In genomic region chr16:67939507-67940435, GRCh38 we compare ENCODE assay signal across 12 cellular contexts. TPM values are rescaled to one million over a fixed set of nuclear protein-coding genes. Genes with fewer than 3 reads are reported as not detected.
DNase-seq lines count a peak whose midpoint lies in the region; ATAC-seq, FAIRE-seq and TF ChIP-seq lines count a peak whose summit lies in the region.
"Had no signal": no experiment of that assay in that cellular context is flagged by ENCODE, and none has a peak within 500 bp of the region (broad histone marks: within the 10 kb centered on the region; RNA-seq: fewer than 3 reads in every experiment).

No MANE protein-coding gene starts in this region.

- DNase-seq in COLO668 (lab: John Stamatoyannopoulos, UW; ENCODE audit: unreplicated experiment) (peak; percentile 49), GM12878 (ENCODE audit: low read depth, low spot score) (no peak), kidney glomerular epithelial cell (lab: John Stamatoyannopoulos, UW) (no peak), NCI-H2107 treated with DMSO at 0.1 percent for 48 hours (lab: John Stamatoyannopoulos, UW; ENCODE audit: unreplicated experiment) (no peak)
- DNase-seq in T-helper 2 cell treated with Interferon-gamma antibody and Interleukin-4, amounts not matched to agents 5 μg/mL and 100 μg/mL, for 36 hours (ENCODE audit: low spot score) = no peak
- peak; percentile 57 for DNase-seq in stimulated activated CD4-positive, alpha-beta T cell treated with anti-CD3 and anti-CD28 coated beads, Interleukin-1b, Interleukin-23, amount 100 ng/mL, for 48 hours
- DNase-seq: DMS79, esophagus squamous epithelium, lower lobe of right lung, NCI-H1048 had no signal

- H3K4me3 ChIP-seq in GM12878 = no peak overlapping the region
- H3K4me3 ChIP-seq: esophagus squamous epithelium, lower lobe of right lung had no signal

- no peak overlapping the region for H3K4me3 Mint-ChIP-seq in T-helper 2 cell treated with Interferon-gamma antibody and Interleukin-4, amounts not matched to agents 5 μg/mL and 100 μg/mL, for 36 hours

- no peak for TF ChIP-seq CTCF in GM12878 (IDR thresholded peaks at IDR 0.05 in 2 of 3, conservative IDR thresholded peaks at IDR 0.05 in 1 of 3; ENCODE audit: control insufficient read depth in 2 of 3, extremely low read depth in 1 of 3, insufficient read depth in 1 of 3, low read depth in 3 of 3, low read length in 3 of 3)

- no peak overlapping the region for H3K4me2 ChIP-seq in GM12878 (ENCODE audit: control insufficient read depth, insufficient read depth)

- BruUV-seq in GM12878 (replicated peaks; lab: Mats Ljungman, UMichigan) = no TSS peak

- peaks cover 12% of the 10 kb centered on the region for H3K4me1 ChIP-seq in GM12878 (ENCODE audit: control insufficient read depth, insufficient read depth, low read length)

- no peak overlapping the region for H2AFZ ChIP-seq in GM12878 (ENCODE audit: control insufficient read depth, low read depth, low read length)

- H3K27ac ChIP-seq in GM12878 (ENCODE audit: control insufficient read depth, insufficient read depth) = no peak overlapping the region
- H3K27ac ChIP-seq: esophagus squamous epithelium, lower lobe of right lung had no signal

- H3K27ac Mint-ChIP-seq in T-helper 2 cell treated with Interferon-gamma antibody and Interleukin-4, amounts not matched to agents 5 μg/mL and 100 μg/mL, for 36 hours = peak overlapping the region; percentile 69

- in situ Hi-C loops in GM12878 (cut with MboI) = no loop called here

- no peaks in the 10 kb centered on the region for H3K9me3 ChIP-seq in GM12878 (replicated peaks; ENCODE audit: control insufficient read depth, insufficient read depth, low read length)
- H3K9me3 ChIP-seq: esophagus squamous epithelium, lower lobe of right lung had no signal

- intact Hi-C loops in GM12878 (cut with micrococcal nuclease; ENCODE audit: unreplicated experiment) = loop anchor here (5.0 kb wide), 1 partner anchor 103 kb away; no protein-coding TSS in a partner anchor

- CTCF ChIA-PET in GM12878 (lab: Yijun Ruan, JAX) = interaction anchor here (1.3 to 2.5 kb wide), 4 partner anchors 25 to 101 kb away, joined by 4 to 9 read pairs (median 6); no protein-coding TSS in a partner anchor

- no peak overlapping the region for H3K9ac ChIP-seq in GM12878 (ENCODE audit: control insufficient read depth, insufficient read depth, low read length)

- peaks cover 5% of the 10 kb centered on the region in 2 experiments; a peak in 3 of 4 replicates for H3K36me3 ChIP-seq in GM12878 (ENCODE audit: control insufficient read depth in 2 of 2, insufficient read depth in 2 of 2, low read length in 1 of 2)

- no peak for TF ChIP-seq EP300 in GM12878 (IDR thresholded peaks at IDR 0.05; ENCODE audit: borderline replicate concordance in 1 of 2, control insufficient read depth in 1 of 2, low read depth in 2 of 2, low read length in 2 of 2)

- POLR2A ChIA-PET in GM12878 (lab: Charles Lee) = interaction anchor here (1.1 kb wide), 1 partner anchor 56 kb away, joined by 3 read pairs; no protein-coding TSS in a partner anchor

- TF ChIP-seq POLR2A in GM12878 (IDR thresholded peaks at IDR 0.05; ENCODE audit: low read depth, low read length) = peak; percentile 66

- SMC1A ChIA-PET in GM12878 (lab: Charles Lee; ENCODE audit: uncharacterized antibody, unreplicated experiment) = interaction anchor here (0.7 to 1.3 kb wide), 3 partner anchors 49 to 101 kb away, joined by 3 to 4 read pairs (median 3); no protein-coding TSS in a partner anchor

- peaks cover 28% of the 10 kb centered on the region for H3K79me2 ChIP-seq in GM12878 (ENCODE audit: control insufficient read depth, insufficient read depth, low read length)

- no peak for TF ChIP-seq RAD21 in GM12878 (IDR thresholded peaks at IDR 0.05; ENCODE audit: insufficient read depth, low read depth, low read length)

- no peak for FAIRE-seq in GM12878 (lab: Jason Lieb, UNC)

- WGBS in GM12878 (ENCODE audit: insufficient coverage, insufficient replicate concordance, low lambda C conversion rate, missing lambda C conversion rate) = 77% methylated on average over 32 of the region's 33 CpGs

- H4K20me1 ChIP-seq in GM12878 (ENCODE audit: control insufficient read depth, insufficient read depth) = no peaks in the 10 kb centered on the region

- H3K27me3 Mint-ChIP-seq in T-helper 2 cell treated with Interferon-gamma antibody and Interleukin-4, amounts not matched to agents 5 μg/mL and 100 μg/mL, for 36 hours (ENCODE audit: low read depth) = no peaks in the 10 kb centered on the region

- ATAC-seq in GM12878 = no peak
- ATAC-seq in HG02759 (IDR thresholded peaks at IDR 0.05; ENCODE audit: unreplicated experiment) = no peak
- no peak for ATAC-seq in HG03097 (IDR thresholded peaks at IDR 0.05; ENCODE audit: low FRiP score, unreplicated experiment)
- ATAC-seq: lower lobe of right lung had no signal

- peaks cover 44% of the 10 kb centered on the region for H3K36me3 Mint-ChIP-seq in T-helper 2 cell treated with Interferon-gamma antibody and Interleukin-4, amounts not matched to agents 5 μg/mL and 100 μg/mL, for 36 hours (ENCODE audit: low read depth)

- peaks cover 28% of the 10 kb centered on the region for H3K4me1 Mint-ChIP-seq in T-helper 2 cell treated with Interferon-gamma antibody and Interleukin-4, amounts not matched to agents 5 μg/mL and 100 μg/mL, for 36 hours (ENCODE audit: low read depth)

- RAD21 ChIA-PET in GM12878 (lab: Charles Lee; ENCODE audit: unreplicated experiment) = interaction anchor here (0.5 kb wide), 1 partner anchor 98 kb away, joined by 3 read pairs; no protein-coding TSS in a partner anchor

- no peaks in the 10 kb centered on the region for H3K9me3 Mint-ChIP-seq in T-helper 2 cell treated with Interferon-gamma antibody and Interleukin-4, amounts not matched to agents 5 μg/mL and 100 μg/mL, for 36 hours

- no peaks in the 10 kb centered on the region for H3K27me3 ChIP-seq in GM12878 (replicated peaks in 1 of 2; ENCODE audit: control insufficient read depth in 2 of 2, insufficient read depth in 2 of 2, low read length in 1 of 2)
- H3K27me3 ChIP-seq: esophagus squamous epithelium had no signal

RNA-seq across cellular contexts. Expression of gene PSMB10, which starts 3.1 kb away (rescaled TPM):
- 39.9 and 40.0 TPM in 2 replicates for total RNA-seq in GM12878 (2013; cell fraction: nucleolus; rRNA removed)
- total RNA-seq in GM12878 (2014; rRNA removed) = 254 and 295 TPM in 2 replicates
- 97.2 and 108 TPM in 2 replicates for total RNA-seq in GM12878 (2014; rRNA removed; fragmentation: Illumina TruSeq; extraction: Trizol)
- 203 and 207 TPM in 2 replicates for total RNA-seq in GM12878 (2021)
- 72.9 TPM for polyA plus RNA-seq in GM12878 (2011; ENCODE audit: low read depth)
- polyA plus RNA-seq in GM12878 (2011; rRNA removed) = 32.0 and 70.6 TPM in 2 replicates
- polyA plus RNA-seq in GM12878 (2011; cell fraction: cytosol; rRNA removed) = 143 and 213 TPM in 2 replicates
- 119 and 159 TPM in 2 replicates for polyA plus RNA-seq in GM12878 (2011; cell fraction: nucleus; rRNA removed)
- 175 and 208 TPM in 2 replicates for polyA plus RNA-seq in GM12878 (2012)
- polyA plus RNA-seq in GM12878 (2014; fragmentation: Illumina TruSeq; extraction: Trizol) = 2.8 and 24.1 TPM in 2 replicates
- 10 to 100 TPM; 27.4 to 80.8 TPM for polyA plus RNA-seq in GM12878 (2014; fragmentation: Nextera tagmentation; extraction: Ambion mirVana)
- polyA plus RNA-seq in GM12878 (2014; rRNA removed) = 193 and 227 TPM in 2 replicates
- 100 to 1,000 TPM; 266 to 308 TPM for polyA plus RNA-seq in GM12878 (2016; fragmentation: Nextera tagmentation; extraction: Ambion mirVana)
- 36.1 and 94.3 TPM in 2 replicates for polyA minus RNA-seq in GM12878 (2011; rRNA and poly(A)+ RNA removed)
- 78.3 and 81.0 TPM in 2 replicates for polyA minus RNA-seq in GM12878 (2011; cell fraction: cytosol; rRNA and poly(A)+ RNA removed)
- 42.3 and 71.6 TPM in 2 replicates for polyA minus RNA-seq in GM12878 (2011; cell fraction: nucleus; rRNA and poly(A)+ RNA removed)

RNA-seq across cellular contexts. Expression of gene LCAT, which starts 4.1 kb away (rescaled TPM):
- 13.4 and 18.7 TPM in 2 replicates for total RNA-seq in GM12878 (2013; cell fraction: nucleolus; rRNA removed)
- total RNA-seq in GM12878 (2014; rRNA removed) (3.8 and 5.2 TPM in 2 replicates), GM12878 (2014; rRNA removed; fragmentation: Illumina TruSeq; extraction: Trizol) (2.3 and 3.1 TPM in 2 replicates), GM12878 (2021) (8.2 and 11.7 TPM in 2 replicates)
- 4.3 TPM for polyA plus RNA-seq in GM12878 (2011; ENCODE audit: low read depth)
- polyA plus RNA-seq in GM12878 (2011; rRNA removed) (1.2 and 2.6 TPM in 2 replicates), GM12878 (2014; fragmentation: Illumina TruSeq; extraction: Trizol) (0.92 and 3.4 TPM in 2 replicates), GM12878 (2014; fragmentation: Nextera tagmentation; extraction: Ambion mirVana) (under 1 TPM; 0.61 to 0.71 TPM), GM12878 (2014; rRNA removed) (6.5 and 11.7 TPM in 2 replicates), GM12878 (2016; fragmentation: Nextera tagmentation; extraction: Ambion mirVana) (1 to 10 TPM; 3.3 TPM)
- polyA plus RNA-seq in GM12878 (2011; cell fraction: cytosol; rRNA removed) = 1.9 and 3.1 TPM in 2 replicates
- 30.9 and 31.6 TPM in 2 replicates for polyA plus RNA-seq in GM12878 (2011; cell fraction: nucleus; rRNA removed)
- polyA plus RNA-seq in GM12878 (2012) = 9.7 and 9.9 TPM in 2 replicates
- polyA minus RNA-seq in GM12878 (2011; rRNA and poly(A)+ RNA removed) = 0.51 and 1.5 TPM in 2 replicates
- 2.0 and 2.4 TPM in 2 replicates for polyA minus RNA-seq in GM12878 (2011; cell fraction: cytosol; rRNA and poly(A)+ RNA removed)
- 2.1 and 6.4 TPM in 2 replicates for polyA minus RNA-seq in GM12878 (2011; cell fraction: nucleus; rRNA and poly(A)+ RNA removed)

RNA-seq across cellular contexts. Expression of gene CTRL, which starts 8.1 kb away (rescaled TPM):
- 2.5 and 3.6 TPM in 2 replicates for total RNA-seq in GM12878 (2013; cell fraction: nucleolus; rRNA removed)
- total RNA-seq in GM12878 (2014; rRNA removed) (1.5 and 2.6 TPM in 2 replicates), GM12878 (2014; rRNA removed; fragmentation: Illumina TruSeq; extraction: Trizol) (0.83 and 1.1 TPM in 2 replicates), GM12878 (2021) (2.0 and 3.6 TPM in 2 replicates)
- 2.5 TPM for polyA plus RNA-seq in GM12878 (2011; ENCODE audit: low read depth)
- polyA plus RNA-seq in GM12878 (2011; rRNA removed) (0.32 and 1.3 TPM in 2 replicates), GM12878 (2014; fragmentation: Illumina TruSeq; extraction: Trizol) (0.46 and 1.5 TPM in 2 replicates), GM12878 (2014; fragmentation: Nextera tagmentation; extraction: Ambion mirVana) (1 to 10 TPM; 2.7 to 4.2 TPM), GM12878 (2014; rRNA removed) (2.0 and 2.8 TPM in 2 replicates), GM12878 (2016; fragmentation: Nextera tagmentation; extraction: Ambion mirVana) (1 to 10 TPM; 4.3 to 4.9 TPM)
- polyA plus RNA-seq in GM12878 (2011; cell fraction: cytosol; rRNA removed) = 2.4 and 3.0 TPM in 2 replicates
- polyA plus RNA-seq in GM12878 (2011; cell fraction: nucleus; rRNA removed) = 13.6 and 14.3 TPM in 2 replicates
- polyA plus RNA-seq in GM12878 (2012) = 1.4 and 7.4 TPM in 2 replicates
- 0.66 and 2.4 TPM in 2 replicates for polyA minus RNA-seq in GM12878 (2011; rRNA and poly(A)+ RNA removed)
- 1.6 TPM in 1 of 2 replicates, not detected in the other for polyA minus RNA-seq in GM12878 (2011; cell fraction: cytosol; rRNA and poly(A)+ RNA removed)
- polyA minus RNA-seq in GM12878 (2011; cell fraction: nucleus; rRNA and poly(A)+ RNA removed) = 1.3 and 1.4 TPM in 2 replicates

RNA-seq across cellular contexts. Expression of gene SLC12A4, which starts 28.7 kb away (rescaled TPM):
- 63.1 and 79.0 TPM in 2 replicates for total RNA-seq in GM12878 (2013; cell fraction: nucleolus; rRNA removed)
- 13.7 and 14.5 TPM in 2 replicates for total RNA-seq in GM12878 (2014; rRNA removed)
- 9.2 and 11.3 TPM in 2 replicates for total RNA-seq in GM12878 (2014; rRNA removed; fragmentation: Illumina TruSeq; extraction: Trizol)
- total RNA-seq in GM12878 (2021) = 33.9 and 39.9 TPM in 2 replicates
- polyA plus RNA-seq in GM12878 (2011; ENCODE audit: low read depth) = 10.0 TPM
- 6.8 and 14.0 TPM in 2 replicates for polyA plus RNA-seq in GM12878 (2011; rRNA removed)
- polyA plus RNA-seq in GM12878 (2011; cell fraction: cytosol; rRNA removed) = 16.1 and 17.3 TPM in 2 replicates
- 100 and 120 TPM in 2 replicates for polyA plus RNA-seq in GM12878 (2011; cell fraction: nucleus; rRNA removed)
- polyA plus RNA-seq in GM12878 (2012) = 24.8 and 27.4 TPM in 2 replicates
- polyA plus RNA-seq in GM12878 (2014; fragmentation: Illumina TruSeq; extraction: Trizol) = 11.5 and 14.0 TPM in 2 replicates
- polyA plus RNA-seq in GM12878 (2014; fragmentation: Nextera tagmentation; extraction: Ambion mirVana) = 1 to 10 TPM in 1 of 2 experiments, under 1 TPM in 1; 0.95 to 1.7 TPM
- 17.5 and 18.7 TPM in 2 replicates for polyA plus RNA-seq in GM12878 (2014; rRNA removed)
- polyA plus RNA-seq in GM12878 (2016; fragmentation: Nextera tagmentation; extraction: Ambion mirVana) = 10 to 100 TPM; 18.6 to 18.7 TPM
- polyA minus RNA-seq in GM12878 (2011; rRNA and poly(A)+ RNA removed) = 28.6 and 29.4 TPM in 2 replicates
- polyA minus RNA-seq in GM12878 (2011; cell fraction: cytosol; rRNA and poly(A)+ RNA removed) = 8.3 and 10.0 TPM in 2 replicates
- polyA minus RNA-seq in GM12878 (2011; cell fraction: nucleus; rRNA and poly(A)+ RNA removed) = 32.5 and 41.5 TPM in 2 replicates

RNA-seq across cellular contexts. Expression of gene DPEP3, which starts 40.5 kb away (rescaled TPM):
- total RNA-seq in GM12878 (2013; cell fraction: nucleolus; rRNA removed) = 0.19 TPM in 1 of 2 replicates, not detected in the other
- 0.11 TPM in 1 of 2 replicates, not detected in the other for total RNA-seq in GM12878 (2014; rRNA removed)
- total RNA-seq in GM12878 (2014; rRNA removed; fragmentation: Illumina TruSeq; extraction: Trizol) = not detected in 2 replicates
- not detected in 2 replicates for total RNA-seq in GM12878 (2021)
- not detected for polyA plus RNA-seq in GM12878 (2011; ENCODE audit: low read depth)
- not detected in 2 replicates for polyA plus RNA-seq in GM12878 (2011; rRNA removed)
- polyA plus RNA-seq in GM12878 (2011; cell fraction: cytosol; rRNA removed) = not detected in 2 replicates
- 0.06 and 0.16 TPM in 2 replicates for polyA plus RNA-seq in GM12878 (2011; cell fraction: nucleus; rRNA removed)
- 0.09 TPM in 1 of 2 replicates, not detected in the other for polyA plus RNA-seq in GM12878 (2012)
- polyA plus RNA-seq in GM12878 (2014; fragmentation: Illumina TruSeq; extraction: Trizol) = not detected in 2 replicates
- not detected for polyA plus RNA-seq in GM12878 (2014; fragmentation: Nextera tagmentation; extraction: Ambion mirVana)
- not detected in 2 replicates for polyA plus RNA-seq in GM12878 (2014; rRNA removed)
- polyA plus RNA-seq in GM12878 (2016; fragmentation: Nextera tagmentation; extraction: Ambion mirVana) = not detected
- 0.10 TPM in 1 of 2 replicates, not detected in the other for polyA minus RNA-seq in GM12878 (2011; rRNA and poly(A)+ RNA removed)
- polyA minus RNA-seq in GM12878 (2011; cell fraction: cytosol; rRNA and poly(A)+ RNA removed) = not detected in 2 replicates
- polyA minus RNA-seq in GM12878 (2011; cell fraction: nucleus; rRNA and poly(A)+ RNA removed) = not detected in 2 replicates
- total RNA-seq: esophagus squamous epithelium had no signal

Comparison
In these comparisons a context has a peak if more than half of its experiments do, and no peak if none do; other contexts are left out.
1. DNase-seq: peak in COLO668 (single experiment) and stimulated activated CD4-positive, alpha-beta T cell treated with anti-CD3 and anti-CD28 coated beads, Interleukin-1b, Interleukin-23, amount 100 ng/mL, for 48 hours (single experiment); none in T-helper 2 cell treated with Interferon-gamma antibody and Interleukin-4, amounts not matched to agents 5 μg/mL and 100 μg/mL, for 36 hours (single experiment), GM12878 (single experiment), kidney glomerular epithelial cell (single experiment) and NCI-H2107 treated with DMSO at 0.1 percent for 48 hours (single experiment).